21 cellular contexts compared by ENCODE assay signal in genomic region chr1:238549135-238549534, GRCh38.
DNase-seq lines count a peak whose midpoint lies in the region; ATAC-seq, FAIRE-seq and TF ChIP-seq lines count a peak whose summit lies in the region.
"Had no signal": no experiment of that assay in that cellular context is flagged by ENCODE, and none has a peak within 500 bp of the region (broad histone marks: within the 10 kb centered on the region; RNA-seq: fewer than 3 reads in every experiment).

No MANE protein-coding gene starts in this region.

- no peak overlapping the region for H3K27ac Mint-ChIP-seq in activated CD4-positive, alpha-beta memory T cell treated with anti-CD3 and anti-CD28 coated beads, Interleukin-2, amount 10 ng/mL, durations not matched to agents 7 days and 5 days
- H3K27ac Mint-ChIP-seq: CD14-positive monocyte; CD4-positive, alpha-beta memory T cell; CD8-positive, alpha-beta memory T cell had no signal

- BruUV-seq in HepG2 (replicated peaks; lab: Mats Ljungman, UMichigan), result no TSS peak
- no TSS peak for BruUV-seq in IMR-90 (replicated peaks; lab: Mats Ljungman, UMichigan)

- FAIRE-seq in HepG2 (lab: Jason Lieb, UNC) (no peak), H1 (lab: Jason Lieb, UNC) (no peak)
- FAIRE-seq: G401.6, GM12891, GM19239 had no signal

- H3K79me1 ChIP-seq in IMR-90 (ENCODE audit: low read depth in 1 of 2, low read length in 2 of 2) (no peaks in the 10 kb centered on the region), H1 (ENCODE audit: low read depth, low read length) (no peaks in the 10 kb centered on the region)

- no peaks in the 10 kb centered on the region for H3K79me2 ChIP-seq in HepG2 (ENCODE audit: insufficient read depth, low read length)
- no peaks in the 10 kb centered on the region for H3K79me2 ChIP-seq in H1 (ENCODE audit: control insufficient read depth in 1 of 2, insufficient read depth in 2 of 2, low read length in 2 of 2)

- TF ChIP-seq POLR2A in HepG2 (IDR thresholded peaks at IDR 0.05; ENCODE audit: insufficient read depth in 1 of 2, low read depth in 2 of 2, low read length in 2 of 2), result no peak
- no peak for TF ChIP-seq POLR2A in right lobe of liver (IDR thresholded peaks at IDR 0.05)
- no peak for TF ChIP-seq POLR2A in IMR-90 (IDR thresholded peaks at IDR 0.05; ENCODE audit: low read depth, low read length)
- no peak for TF ChIP-seq POLR2A in H1 (IDR thresholded peaks at IDR 0.05; ENCODE audit: control extremely low read depth in 1 of 2, low read depth in 2 of 2, low read length in 2 of 2)

- no peak overlapping the region for H3K18ac ChIP-seq in IMR-90 (ENCODE audit: low read depth, low read length)
- no peak overlapping the region for H3K18ac ChIP-seq in H1 (ENCODE audit: extremely low read depth, low read length)

- WGBS in HepG2 (ENCODE audit: low lambda C conversion rate), result 1% methylated on average over 2 of the region's 2 CpGs
- 50% methylated on average over 2 of the region's 2 CpGs for WGBS in right lobe of liver (ENCODE audit: insufficient coverage, low coverage, low lambda C conversion rate, missing lambda C conversion rate)
- no CpG with 5 or more reads among the region's 2 CpGs for WGBS in IMR-90 (ENCODE audit: extremely low coverage in 2 of 2, insufficient read length in 1 of 2), 2 experiments
- WGBS in H1 (ENCODE audit: extremely low coverage in 1 of 2, insufficient coverage in 1 of 2, insufficient read length in 1 of 2, insufficient replicate concordance in 2 of 2, low coverage in 1 of 2, low lambda C conversion rate in 2 of 2, missing lambda C conversion rate in 1 of 2), 2 experiments, result 70% methylated on average over 2 of the region's 2 CpGs; no CpG with 5 or more reads in 1 of the 2 experiments

- H4K20me1 ChIP-seq in HepG2 (ENCODE audit: insufficient read depth, low read length), result no peaks in the 10 kb centered on the region
- H4K20me1 ChIP-seq in IMR-90 (ENCODE audit: insufficient read depth, low read length), result no peaks in the 10 kb centered on the region
- no peaks in the 10 kb centered on the region for H4K20me1 ChIP-seq in H1 (replicated peaks in 1 of 2; ENCODE audit: control insufficient read depth in 1 of 2, insufficient read depth in 2 of 2, low read length in 2 of 2)
- H4K20me1 ChIP-seq: BLaER1 had no signal

- TF ChIP-seq EP300 in HepG2 (IDR thresholded peaks at IDR 0.05; ENCODE audit: low read depth in 2 of 2, low read length in 2 of 2) (no peak), HepG2 (CRISPR knock-in tag; IDR thresholded peaks at IDR 0.05; ENCODE audit: borderline replicate concordance) (no peak), H1 (IDR thresholded peaks at IDR 0.05; ENCODE audit: borderline replicate concordance in 1 of 2, low read depth in 2 of 2, low read length in 2 of 2) (no peak)

- H3K14ac ChIP-seq in IMR-90 (replicated peaks; ENCODE audit: low read depth, low read length) (no peak overlapping the region), H1 (ENCODE audit: insufficient read length) (no peak overlapping the region)

- intact Hi-C loops in HepG2 (cut with micrococcal nuclease; ENCODE audit: unreplicated experiment), result no loop called here
- intact Hi-C loops in right lobe of liver (cut with DNase I), result no loop called here
- intact Hi-C loops in IMR-90 (cut with micrococcal nuclease), result no loop called here

- H3K4ac ChIP-seq in IMR-90 (ENCODE audit: low read depth, low read length) (no peak overlapping the region), H1 (replicated peaks; ENCODE audit: insufficient read length, low read depth, low read length) (no peak overlapping the region)

- no peaks in the 10 kb centered on the region for H3K27me3 ChIP-seq in HepG2 (ENCODE audit: control insufficient read depth in 1 of 2, insufficient read depth in 2 of 2, low read length in 2 of 2)
- H3K27me3 ChIP-seq in right lobe of liver, result no peaks in the 10 kb centered on the region
- no peaks in the 10 kb centered on the region for H3K27me3 ChIP-seq in IMR-90 (ENCODE audit: control insufficient read depth, insufficient read depth, low read length)
- no peaks in the 10 kb centered on the region for H3K27me3 ChIP-seq in H1 (replicated peaks in 1 of 4; ENCODE audit: control insufficient read depth in 3 of 4, extremely low read depth in 1 of 4, insufficient read depth in 3 of 4, low read length in 3 of 4)
- H3K27me3 ChIP-seq: BE2C, BLaER1 had no signal

- CTCF ChIA-PET in HepG2 (lab: Yijun Ruan, JAX; ENCODE audit: low intra/inter-chr PET ratio, low total read pairs), result no interaction called here
- CTCF ChIA-PET in IMR-90 (lab: Yijun Ruan, JAX), result no interaction called here
- CTCF ChIA-PET in H1 (lab: Charles Lee; ENCODE audit: partially characterized antibody), result no interaction called here
- CTCF ChIA-PET in activated CD4-positive, alpha-beta memory T cell treated with anti-CD3 and anti-CD28 coated beads, Interleukin-2, amount 10 ng/mL, durations not matched to agents 7 days and 5 days (lab: Charles Lee), result no interaction called here

- peaks cover 3% of the 10 kb centered on the region for H3K9me3 Mint-ChIP-seq in activated CD4-positive, alpha-beta memory T cell treated with anti-CD3 and anti-CD28 coated beads, Interleukin-2, amount 10 ng/mL, durations not matched to agents 7 days and 5 days

- H2BK12ac ChIP-seq in H1 (ENCODE audit: low read depth, low read length), result no peak overlapping the region

- H3K36me3 ChIP-seq in HepG2 (replicated peaks in 1 of 2; ENCODE audit: control insufficient read depth in 1 of 2, insufficient read depth in 2 of 2, low read length in 2 of 2) (no peaks in the 10 kb centered on the region), right lobe of liver (no peaks in the 10 kb centered on the region), IMR-90 (ENCODE audit: control insufficient read depth, insufficient read depth, low read length) (no peaks in the 10 kb centered on the region), H1 (ENCODE audit: control insufficient read depth in 2 of 4, insufficient read depth in 4 of 4, low read length in 3 of 4) (no peaks in the 10 kb centered on the region; a peak in 1 of 8 replicates)
- H3K36me3 ChIP-seq: BE2C, BLaER1 had no signal

- H3K4me3 ChIP-seq in HepG2 (replicated peaks in 1 of 3; ENCODE audit: insufficient read depth in 1 of 3, low read depth in 2 of 3, low read length in 3 of 3) (no peak overlapping the region), right lobe of liver (no peak overlapping the region), IMR-90 (ENCODE audit: insufficient read depth, low read depth, low read length) (no peak overlapping the region), H1 (ENCODE audit: extremely low read depth in 1 of 4, insufficient read depth in 2 of 4, low read depth in 3 of 4, low read length in 4 of 4) (no peak overlapping the region)
- H3K4me3 ChIP-seq: BLaER1 had no signal

- H4K5ac ChIP-seq in IMR-90 (ENCODE audit: low read depth, low read length) (no peak overlapping the region), H1 (ENCODE audit: insufficient read length, low read depth, low read length) (no peak overlapping the region)

- no peak overlapping the region for H3K23ac ChIP-seq in IMR-90 (ENCODE audit: low read depth, low read length)
- H3K23ac ChIP-seq in H1 (ENCODE audit: insufficient read length), result no peak overlapping the region

- no peak overlapping the region for H4K8ac ChIP-seq in IMR-90 (ENCODE audit: low read depth in 2 of 2, low read length in 2 of 2)
- no peak overlapping the region for H4K8ac ChIP-seq in H1 (ENCODE audit: extremely low read depth, insufficient read depth, low read length)

- ATAC-seq in HepG2, result no peak
- no peak for ATAC-seq in right lobe of liver
- ATAC-seq in IMR-90 (ENCODE audit: low read depth), result no peak

- no peak overlapping the region for H3K4me3 Mint-ChIP-seq in activated CD4-positive, alpha-beta memory T cell treated with anti-CD3 and anti-CD28 coated beads, Interleukin-2, amount 10 ng/mL, durations not matched to agents 7 days and 5 days
- H3K4me3 Mint-ChIP-seq: CD14-positive monocyte; CD4-positive, alpha-beta memory T cell; CD4-positive, CD25-positive, alpha-beta regulatory T cell; CD8-positive, alpha-beta memory T cell had no signal

- H3K56ac ChIP-seq in IMR-90 (ENCODE audit: extremely low read depth, insufficient read depth, low read length) (no peak overlapping the region), H1 (replicated peaks; ENCODE audit: insufficient read length, low read depth, low read length) (no peak overlapping the region)

- H2AFZ ChIP-seq in HepG2 (ENCODE audit: low read length) (no peak overlapping the region), IMR-90 (replicated peaks; ENCODE audit: low read length, poor library complexity) (no peak overlapping the region), H1 (ENCODE audit: low read length) (no peak overlapping the region)

- H3K4me2 ChIP-seq in HepG2 (ENCODE audit: low read depth, low read length), result no peak overlapping the region
- H3K4me2 ChIP-seq in IMR-90 (ENCODE audit: low read depth, low read length), result no peak overlapping the region
- no peak overlapping the region for H3K4me2 ChIP-seq in H1 (ENCODE audit: insufficient read depth in 1 of 2, low read depth in 2 of 2, low read length in 2 of 2)
- H3K4me2 ChIP-seq: BLaER1 had no signal

- no peak overlapping the region for H2AK9ac ChIP-seq in IMR-90 (replicated peaks; ENCODE audit: low read depth, low read length, poor library complexity)

- no peak overlapping the region for H3K27ac ChIP-seq in HepG2 (ENCODE audit: extremely low read length, insufficient read depth, low read length)
- no peak overlapping the region for H3K27ac ChIP-seq in right lobe of liver
- H3K27ac ChIP-seq in IMR-90 (ENCODE audit: insufficient read depth, low read length), result no peak overlapping the region
- H3K27ac ChIP-seq in H1 (ENCODE audit: low read depth, low read length), result no peak overlapping the region
- H3K27ac ChIP-seq: 22Rv1, BLaER1 had no signal

- H2BK5ac ChIP-seq in IMR-90 (ENCODE audit: low read depth, low read length, poor library complexity, severe bottlenecking), result no peak overlapping the region
- H2BK5ac ChIP-seq in H1 (ENCODE audit: low read depth, low read length), result no peak overlapping the region

- H4K91ac ChIP-seq in IMR-90 (ENCODE audit: insufficient read depth, low read depth, low read length) (no peak overlapping the region), H1 (replicated peaks; ENCODE audit: insufficient read length, low read length) (no peak overlapping the region)

- peaks cover 91% of the 10 kb centered on the region for H3K9me3 ChIP-seq in HepG2 (ENCODE audit: low read length)
- no peaks in the 10 kb centered on the region for H3K9me3 ChIP-seq in right lobe of liver
- H3K9me3 ChIP-seq in IMR-90 (ENCODE audit: control insufficient read depth, insufficient read depth, low read length), result 0 out of 2 replicates have a peak, but pooled peaks cover 2% of the 10 kb centered on the region
- peaks cover 0 to 14% of the 10 kb centered on the region in 2 experiments; a peak in 2 of 4 replicates for H3K9me3 ChIP-seq in H1 (ENCODE audit: insufficient read depth in 2 of 2, low read depth in 1 of 2, low read length in 1 of 2)
- H3K9me3 ChIP-seq: BE2C had no signal

- no peaks in the 10 kb centered on the region for H3K23me2 ChIP-seq in H1 (ENCODE audit: low read depth, low read length)

- no peak for TF ChIP-seq RAD21 in HepG2 (CRISPR knock-in tag; IDR thresholded peaks at IDR 0.05)
- no peak for TF ChIP-seq RAD21 in IMR-90 (IDR thresholded peaks at IDR 0.05; ENCODE audit: low read length)
- no peak for TF ChIP-seq RAD21 in H1 (IDR thresholded peaks at IDR 0.05 in 1 of 2, conservative IDR thresholded peaks at IDR 0.05 in 1 of 2; ENCODE audit: low read depth in 2 of 2, low read length in 2 of 2)

- no peak overlapping the region for H2BK20ac ChIP-seq in IMR-90 (ENCODE audit: low read depth, low read length)
- no peak overlapping the region for H2BK20ac ChIP-seq in H1 (ENCODE audit: low read length)

- no peak overlapping the region for H3K9ac ChIP-seq in HepG2 (ENCODE audit: insufficient read depth, low read depth, low read length)
- H3K9ac ChIP-seq in IMR-90 (ENCODE audit: low read depth, low read length), result no peak overlapping the region
- no peak overlapping the region for H3K9ac ChIP-seq in H1 (replicated peaks in 1 of 4; ENCODE audit: extremely low read depth in 1 of 4, low read depth in 3 of 4, low read length in 3 of 4)
- H3K9ac ChIP-seq: BLaER1 had no signal

- H2AK5ac ChIP-seq in IMR-90 (ENCODE audit: low read depth, low read length), result no peak overlapping the region
- H2AK5ac ChIP-seq in H1 (ENCODE audit: low read depth, low read length), result no peak overlapping the region

- dilution Hi-C loops in IMR-90 (cut with HindIII; ENCODE audit: low sequenced_read_pairs, unreplicated experiment), result no loop called here

- H3K36me3 Mint-ChIP-seq in activated CD4-positive, alpha-beta memory T cell treated with anti-CD3 and anti-CD28 coated beads, Interleukin-2, amount 10 ng/mL, durations not matched to agents 7 days and 5 days (ENCODE audit: low read depth), result no peaks in the 10 kb centered on the region
- H3K36me3 Mint-ChIP-seq: CD14-positive monocyte; CD4-positive, alpha-beta memory T cell; CD4-positive, CD25-positive, alpha-beta regulatory T cell; CD8-positive, alpha-beta memory T cell had no signal

- no peaks in the 10 kb centered on the region for H3K9me1 ChIP-seq in IMR-90 (ENCODE audit: insufficient read depth, low read length)

- H2BK120ac ChIP-seq in IMR-90 (ENCODE audit: low read depth, low read length), result no peak overlapping the region
- H2BK120ac ChIP-seq in H1 (replicated peaks; ENCODE audit: low read depth, low read length), result no peak overlapping the region

- no peaks in the 10 kb centered on the region for H3K27me3 Mint-ChIP-seq in activated CD4-positive, alpha-beta memory T cell treated with anti-CD3 and anti-CD28 coated beads, Interleukin-2, amount 10 ng/mL, durations not matched to agents 7 days and 5 days
- H3K27me3 Mint-ChIP-seq: CD4-positive, alpha-beta memory T cell; CD4-positive, CD25-positive, alpha-beta regulatory T cell; CD8-positive, alpha-beta memory T cell had no signal

- DNase-seq in HepG2 (ENCODE audit: low spot score), result no peak
- no peak for DNase-seq in right lobe of liver
- no peak for DNase-seq in IMR-90
- no peak for DNase-seq in H1 (ENCODE audit: low read depth in 1 of 2, low spot score in 2 of 2)
- no peak for DNase-seq in activated CD4-positive, alpha-beta memory T cell treated with anti-CD3 and anti-CD28 coated beads, Interleukin-2, amount 10 ng/mL, durations not matched to agents 7 days and 5 days
- no peak for DNase-seq in occipital lobe (lab: John Stamatoyannopoulos, UW)
- DNase-seq: ACHN; BE2C; C1 segment of cervical spinal cord; CD4-positive, alpha-beta memory T cell; CD4-positive, CD25-positive, alpha-beta regulatory T cell; CD8-positive, alpha-beta memory T cell; COR-L47; DMS79 treated with DMSO at 0.1 percent for 48 hours; GF-D8 had no signal

- H3K4me1 Mint-ChIP-seq in activated CD4-positive, alpha-beta memory T cell treated with anti-CD3 and anti-CD28 coated beads, Interleukin-2, amount 10 ng/mL, durations not matched to agents 7 days and 5 days, result no peaks in the 10 kb centered on the region
- H3K4me1 Mint-ChIP-seq: CD14-positive monocyte; CD4-positive, alpha-beta memory T cell; CD4-positive, CD25-positive, alpha-beta regulatory T cell; CD8-positive, alpha-beta memory T cell had no signal

- in situ Hi-C loops in HepG2 (cut with HindIII; ENCODE audit: extremely low pct_ligation_motif_present, low pct_unique_long_range_greater_than_20kb) (no loop called here), IMR-90 (cut with MboI; ENCODE audit: low sequenced_read_pairs) (no loop called here)

- TF ChIP-seq CTCF in HepG2 (CRISPR knock-in tag; IDR thresholded peaks at IDR 0.05) (no peak), right lobe of liver (IDR thresholded peaks at IDR 0.05) (no peak), IMR-90 (conservative IDR thresholded peaks at IDR 0.05; ENCODE audit: low read depth, low read length) (no peak), H1 (IDR thresholded peaks at IDR 0.05; ENCODE audit: control extremely low read depth in 1 of 3, insufficient read depth in 1 of 3, low read depth in 1 of 3, low read length in 3 of 3) (no peak)

- H2BK15ac ChIP-seq in IMR-90 (ENCODE audit: low read depth, low read length) (no peak overlapping the region), H1 (ENCODE audit: low read length) (no peak overlapping the region)

- H3K4me1 ChIP-seq in HepG2 (ENCODE audit: insufficient read depth, low read length), result no peaks in the 10 kb centered on the region
- no peaks in the 10 kb centered on the region for H3K4me1 ChIP-seq in right lobe of liver
- H3K4me1 ChIP-seq in IMR-90 (ENCODE audit: control insufficient read depth, insufficient read depth, low read length), result no peaks in the 10 kb centered on the region
- H3K4me1 ChIP-seq in H1 (replicated peaks in 1 of 4; ENCODE audit: control insufficient read depth in 3 of 4, insufficient read depth in 4 of 4, low read length in 3 of 4), result no peaks in the 10 kb centered on the region
- H3K4me1 ChIP-seq: BE2C, BLaER1 had no signal

- POLR2A ChIA-PET in HepG2 (lab: Yijun Ruan, JAX) (no interaction called here), IMR-90 (lab: Charles Lee; ENCODE audit: unreplicated experiment) (no interaction called here), H1 (lab: Charles Lee; ENCODE audit: partially characterized antibody) (no interaction called here)
- POLR2A ChIA-PET in activated CD4-positive, alpha-beta memory T cell treated with anti-CD3 and anti-CD28 coated beads, Interleukin-2, amount 10 ng/mL, durations not matched to agents 7 days and 5 days (lab: Charles Lee), result no interaction called here

Comparison
In these comparisons a context has a peak if more than half of its experiments do, and no peak if none do; other contexts are left out.
1. Of the 41 proteins assayed by ChIP-seq in both HepG2 and H1: peak only in HepG2: none; only in H1: none; in both: MAFK; in neither: 40.